21 cellular contexts compared by ENCODE assay signal in genomic region chr17:48901241-48901640, GRCh38. TPM values are rescaled to one million over a fixed set of nuclear protein-coding genes. Genes with fewer than 3 reads are reported as not detected.
DNase-seq lines count a peak whose midpoint lies in the region; ATAC-seq, FAIRE-seq and TF ChIP-seq lines count a peak whose summit lies in the region.
"Had no signal": no experiment of that assay in that cellular context is flagged by ENCODE, and none has a peak within 500 bp of the region (broad histone marks: within the 10 kb centered on the region; RNA-seq: fewer than 3 reads in every experiment).

No MANE protein-coding gene starts in this region.

- no peaks in the 10 kb centered on the region for H3K9me2 ChIP-seq in MM.1S (replicated peaks; ENCODE audit: insufficient read depth, low read length)

- POLR2A ChIA-PET in A549 (lab: Yijun Ruan, JAX) (no interaction called here), WTC11 (lab: Charles Lee) (interaction anchor here (0.5 to 1.8 kb wide), 2 partner anchors 9 to 103 kb away, joined by 7 to 13 read pairs; partner anchors contain the start of gene ATP5MC1), HepG2 (lab: Yijun Ruan, JAX) (interaction anchor here (0.8 to 2.4 kb wide), 3 partner anchors 9 to 167 kb away, joined by 4 to 16 read pairs (median 4); partner anchors contain the start of genes ATP5MC1 and SNF8)

- intact Hi-C loops in HepG2 (cut with micrococcal nuclease; ENCODE audit: unreplicated experiment) = no loop called here
- intact Hi-C loops in upper lobe of right lung (cut with DNase I) = no loop called here

- H3K27me3 Mint-ChIP-seq in WTC11 (ENCODE audit: low read depth) = no peaks in the 10 kb centered on the region
- H3K27me3 Mint-ChIP-seq: CD8-positive, alpha-beta memory T cell had no signal

- CTCF ChIA-PET in A549 (lab: Yijun Ruan, JAX) (interaction anchor here (0.9 to 5.0 kb wide), 5 partner anchors 9 to 131 kb away, joined by 4 to 32 read pairs (median 5); partner anchors contain the start of gene ATP5MC1), WTC11 (lab: Charles Lee) (no interaction called here), HepG2 (lab: Yijun Ruan, JAX; ENCODE audit: low intra/inter-chr PET ratio, low total read pairs) (no interaction called here)

- H3K27me3 ChIP-seq in HepG2 (ENCODE audit: control insufficient read depth in 1 of 2, insufficient read depth in 2 of 2, low read length in 2 of 2) (no peaks in the 10 kb centered on the region), upper lobe of right lung (no peaks in the 10 kb centered on the region), MM.1S (replicated peaks; ENCODE audit: insufficient read depth, low read length) (no peaks in the 10 kb centered on the region)
- H3K27me3 ChIP-seq: BLaER1 treated with 17β-estradiol and CSF1 and Interleukin-3, amounts not matched to agents 10 nM and 100 nM; MG63; Peyer's patch had no signal

- TF ChIP-seq EP300 in A549 (IDR thresholded peaks at IDR 0.05) = no peak
- no peak for TF ChIP-seq EP300 in HepG2 (IDR thresholded peaks at IDR 0.05; ENCODE audit: low read depth in 2 of 2, low read length in 2 of 2)
- TF ChIP-seq EP300 in HepG2 (CRISPR knock-in tag; IDR thresholded peaks at IDR 0.05; ENCODE audit: borderline replicate concordance) = no peak

- H3K4me1 ChIP-seq in A549 (peaks cover 27% of the 10 kb centered on the region), HepG2 (ENCODE audit: insufficient read depth, low read length) (peaks cover 47% of the 10 kb centered on the region), upper lobe of right lung (no peaks in the 10 kb centered on the region), MM.1S (ENCODE audit: low read length) (peaks cover 5% of the 10 kb centered on the region; the same call in 1 of the 2 replicates)
- H3K4me1 ChIP-seq: Peyer's patch had no signal

- H3K4me3 Mint-ChIP-seq in WTC11 = no peak overlapping the region
- H3K4me3 Mint-ChIP-seq: H9 had no signal

- peaks cover 1% of the 10 kb centered on the region; the same call in 1 of the 2 replicates for H3K36me3 Mint-ChIP-seq in WTC11

- H3K27ac Mint-ChIP-seq in WTC11 = no peak overlapping the region
- H3K27ac Mint-ChIP-seq: CD8-positive, alpha-beta memory T cell; H9 had no signal

- DNase-seq in A549 (ENCODE audit: low read depth in 1 of 2, low spot score in 1 of 2) = no peak
- DNase-seq in HTR-8/SVneo (ENCODE audit: insufficient read length, low spot score) = no peak
- DNase-seq in WTC11 (ENCODE audit: low spot score) = no peak
- DNase-seq in HepG2 (ENCODE audit: low spot score) = no peak
- no peak for DNase-seq in upper lobe of right lung
- DNase-seq in MM.1S = no peak
- DNase-seq: CD8-positive, alpha-beta memory T cell; DMS79; H9; IMR-90; Karpas-422; MG63; NCI-H1092; NCI-H2081 treated with DMSO at 0.1 percent for 48 hours; NCI-H2227 treated with DMSO at 0.1 percent for 48 hours; NCI-H510A treated with DMSO at 0.1 percent for 48 hours; NCI-H774; Peyer's patch; Right ventricle myocardium superior had no signal

- H3K4me1 Mint-ChIP-seq in WTC11 = no peaks in the 10 kb centered on the region
- H3K4me1 Mint-ChIP-seq: CD8-positive, alpha-beta memory T cell had no signal

- H3K27ac ChIP-seq in A549 (no peak overlapping the region), HepG2 (ENCODE audit: extremely low read length, insufficient read depth, low read length) (no peak overlapping the region), upper lobe of right lung (no peak overlapping the region), MM.1S (ENCODE audit: low read length) (no peak overlapping the region)
- H3K27ac ChIP-seq: BLaER1 treated with 17β-estradiol and CSF1 and Interleukin-3, amounts not matched to agents 10 nM and 100 nM; Peyer's patch had no signal

- 80% methylated on average over 1 of the region's 1 CpG for WGBS in A549 (ENCODE audit: missing lambda C conversion rate)
- 93% methylated on average over 1 of the region's 1 CpG for WGBS in HepG2 (ENCODE audit: low lambda C conversion rate)

- no peaks in the 10 kb centered on the region; the same call in 1 of the 2 replicates for H4K20me1 ChIP-seq in HepG2 (ENCODE audit: insufficient read depth, low read length)
- H4K20me1 ChIP-seq in MM.1S (ENCODE audit: insufficient read depth, low read length) = no peaks in the 10 kb centered on the region
- H4K20me1 ChIP-seq: BLaER1 treated with 17β-estradiol and CSF1 and Interleukin-3, amounts not matched to agents 10 nM and 100 nM had no signal

- no peaks in the 10 kb centered on the region for H3K9me3 Mint-ChIP-seq in WTC11
- H3K9me3 Mint-ChIP-seq: CD8-positive, alpha-beta memory T cell; H9 had no signal

- TF ChIP-seq POLR2A in A549 (IDR thresholded peaks at IDR 0.05; ENCODE audit: low read length) = no peak; the same call in 1 of the 2 replicates
- no peak; a peak in 1 of 4 replicates for TF ChIP-seq POLR2A in HepG2 (IDR thresholded peaks at IDR 0.05; ENCODE audit: insufficient read depth in 1 of 2, low read depth in 2 of 2, low read length in 2 of 2)

- no peaks in the 10 kb centered on the region for H3K9me3 ChIP-seq in A549
- H3K9me3 ChIP-seq in HepG2 (ENCODE audit: low read length) = no peaks in the 10 kb centered on the region
- no peaks in the 10 kb centered on the region for H3K9me3 ChIP-seq in upper lobe of right lung
- H3K9me3 ChIP-seq in MM.1S (replicated peaks; ENCODE audit: insufficient read depth, low read length) = no peaks in the 10 kb centered on the region
- H3K9me3 ChIP-seq: BLaER1 treated with 17β-estradiol and CSF1 and Interleukin-3, amounts not matched to agents 10 nM and 100 nM; MG63; Peyer's patch had no signal

- no peak overlapping the region for H3K4me3 ChIP-seq in A549
- H3K4me3 ChIP-seq in HepG2 (replicated peaks in 1 of 3; ENCODE audit: insufficient read depth in 1 of 3, low read depth in 2 of 3, low read length in 3 of 3) = no peak overlapping the region
- H3K4me3 ChIP-seq in upper lobe of right lung = no peak overlapping the region
- no peak overlapping the region for H3K4me3 ChIP-seq in MM.1S (ENCODE audit: low read length)
- H3K4me3 ChIP-seq: BLaER1 treated with 17β-estradiol and CSF1 and Interleukin-3, amounts not matched to agents 10 nM and 100 nM; MG63; Peyer's patch had no signal

- H3K79me2 ChIP-seq in HepG2 (ENCODE audit: insufficient read depth, low read length) = no peaks in the 10 kb centered on the region
- no peaks in the 10 kb centered on the region for H3K79me2 ChIP-seq in MM.1S (ENCODE audit: low read length)

- TF ChIP-seq CTCF in A549 (IDR thresholded peaks at IDR 0.05) = no peak
- TF ChIP-seq CTCF in WTC11 (IDR thresholded peaks at IDR 0.05) = no peak
- no peak for TF ChIP-seq CTCF in HepG2 (CRISPR knock-in tag; IDR thresholded peaks at IDR 0.05)
- TF ChIP-seq CTCF in upper lobe of right lung (IDR thresholded peaks at IDR 0.05) = no peak
- no peak for TF ChIP-seq CTCF in MM.1S (IDR thresholded peaks at IDR 0.05; ENCODE audit: low read length)

- BruUV-seq in HepG2 (replicated peaks; lab: Mats Ljungman, UMichigan) = no TSS peak

- in situ Hi-C loops in HepG2 (cut with HindIII; ENCODE audit: extremely low pct_ligation_motif_present, low pct_unique_long_range_greater_than_20kb) = no loop called here

- no peaks in the 10 kb centered on the region for H3F3A ChIP-seq in MM.1S (ENCODE audit: insufficient read depth, low read length)

- peaks cover 0 to 1% of the 10 kb centered on the region in 2 experiments; a peak in 2 of 5 replicates for H3K36me3 ChIP-seq in HepG2 (replicated peaks in 1 of 2; ENCODE audit: control insufficient read depth in 1 of 2, insufficient read depth in 2 of 2, low read length in 2 of 2)
- H3K36me3 ChIP-seq in upper lobe of right lung = peaks cover 6% of the 10 kb centered on the region
- no peaks in the 10 kb centered on the region; the same call in 1 of the 2 replicates for H3K36me3 ChIP-seq in MM.1S (replicated peaks; ENCODE audit: insufficient read depth, low read length)

- FAIRE-seq in A549 (lab: Jason Lieb, UNC) (no peak), HTR-8/SVneo (lab: Jason Lieb, UNC) (peak; percentile 72), HepG2 (lab: Jason Lieb, UNC) (no peak)

- H3K4me2 ChIP-seq in A549 (no peak overlapping the region), HepG2 (ENCODE audit: low read depth, low read length) (no peak overlapping the region), MM.1S (ENCODE audit: low read depth, low read length) (no peak overlapping the region)
- H3K4me2 ChIP-seq: BLaER1 treated with 17β-estradiol and CSF1 and Interleukin-3, amounts not matched to agents 10 nM and 100 nM had no signal

- H2AFZ ChIP-seq in HepG2 (ENCODE audit: low read length) = no peak overlapping the region
- no peak overlapping the region for H2AFZ ChIP-seq in MM.1S (ENCODE audit: low read length)

- no peak overlapping the region for H3K9ac ChIP-seq in HepG2 (ENCODE audit: insufficient read depth, low read depth, low read length)
- H3K9ac ChIP-seq in MM.1S (ENCODE audit: low read length) = no peak overlapping the region
- H3K9ac ChIP-seq: BLaER1 treated with 17β-estradiol and CSF1 and Interleukin-3, amounts not matched to agents 10 nM and 100 nM had no signal

- ATAC-seq in A549 (peak; percentile 17 to 44; a peak in 4 of 6 replicates), WTC11 (0 out of 2 replicates have a peak, but pooled peaks have one; percentile 29), HepG2 (peak; percentile 19; the same call in 2 of the 3 replicates), GM19324 (IDR thresholded peaks at IDR 0.05; ENCODE audit: low FRiP score, unreplicated experiment) (no peak), upper lobe of right lung (no peak)

- TF ChIP-seq RAD21 in A549 (conservative IDR thresholded peaks at IDR 0.05 in 1 of 2, IDR thresholded peaks at IDR 0.05 in 1 of 2) (no peak), HepG2 (CRISPR knock-in tag; IDR thresholded peaks at IDR 0.05) (no peak)

RNA-seq across cellular contexts. Expression of gene UBE2Z, which starts 7.0 kb away (rescaled TPM):
- 174 and 196 TPM in 2 replicates for polyA plus RNA-seq in A549 (2011; rRNA removed)
- polyA plus RNA-seq in A549 (2012; cell fraction: cytosol; rRNA removed) = 108 and 127 TPM in 2 replicates
- 71.6 and 111 TPM in 2 replicates for polyA plus RNA-seq in A549 (2012; cell fraction: nucleus; rRNA removed)
- polyA plus RNA-seq in A549 (2017; fragmentation: RNase III; extraction: RNeasy Plus Mini Kit Qiagen cat#74134 plus additional on column Dnase treatment) = 104 to 114 TPM (median 109 TPM) in 3 replicates
- polyA minus RNA-seq in A549 (2011; rRNA and poly(A)+ RNA removed) = 155 and 161 TPM in 2 replicates
- 65.1 to 69.7 TPM (median 68.4 TPM) in 3 replicates for total RNA-seq in WTC11 (2021)
- total RNA-seq in HepG2 (2016; rRNA removed; fragmentation: Illumina TruSeq; extraction: Trizol) = 63.2 and 72.7 TPM in 2 replicates
- total RNA-seq in HepG2 (2016; cell fraction: cytosol; rRNA removed; fragmentation: Illumina TruSeq; extraction: Trizol; ENCODE audit: low read depth) = 6.5 and 8.6 TPM in 2 replicates
- total RNA-seq in HepG2 (2016; cell fraction: insoluble cytoplasmic fraction; rRNA removed; fragmentation: Illumina TruSeq; extraction: Trizol) = 64.4 and 70.7 TPM in 2 replicates
- total RNA-seq in HepG2 (2016; cell fraction: membrane; rRNA removed; fragmentation: Illumina TruSeq; extraction: Trizol) = 30.2 and 35.3 TPM in 2 replicates
- total RNA-seq in HepG2 (2016; cell fraction: nucleus; rRNA removed; fragmentation: Illumina TruSeq; extraction: Trizol) = 38.7 and 45.5 TPM in 2 replicates
- 114 and 122 TPM in 2 replicates for polyA plus RNA-seq in HepG2 (2011; rRNA removed)
- polyA plus RNA-seq in HepG2 (2011; cell fraction: cytosol; rRNA removed) = 89.4 and 105 TPM in 2 replicates
- polyA plus RNA-seq in HepG2 (2011; cell fraction: nucleus; rRNA removed) = 79.9 and 99.5 TPM in 2 replicates
- 66.2 and 67.5 TPM in 2 replicates for polyA plus RNA-seq in HepG2 (2012)
- 5.4 and 5.9 TPM in 2 replicates for polyA plus RNA-seq in HepG2 (2016; cell fraction: cytosol; fragmentation: Illumina TruSeq; extraction: Trizol; ENCODE audit: low read depth)
- polyA plus RNA-seq in HepG2 (2016; cell fraction: insoluble cytoplasmic fraction; fragmentation: Illumina TruSeq; extraction: Trizol; ENCODE audit: low read depth) = 90.7 and 94.9 TPM in 2 replicates
- polyA plus RNA-seq in HepG2 (2016; cell fraction: membrane; fragmentation: Illumina TruSeq; extraction: Trizol; ENCODE audit: low read depth) = 19.1 and 21.6 TPM in 2 replicates
- polyA plus RNA-seq in HepG2 (2016; cell fraction: nucleus; fragmentation: Illumina TruSeq; extraction: Trizol; ENCODE audit: insufficient read depth, low read depth) = 66.3 and 76.8 TPM in 2 replicates
- polyA minus RNA-seq in HepG2 (2011; rRNA and poly(A)+ RNA removed; ENCODE audit: low replicate concordance) = 157 and 173 TPM in 2 replicates
- polyA minus RNA-seq in HepG2 (2011; cell fraction: cytosol; rRNA and poly(A)+ RNA removed) = 69.7 and 82.5 TPM in 2 replicates
- 97.2 and 106 TPM in 2 replicates for polyA minus RNA-seq in HepG2 (2011; cell fraction: nucleus; rRNA and poly(A)+ RNA removed)
- 61.3 TPM for total RNA-seq in upper lobe of right lung

RNA-seq across cellular contexts. Expression of gene ATP5MC1, which starts 8.7 kb away (rescaled TPM):
- polyA plus RNA-seq in A549 (2011; rRNA removed) = 287 and 394 TPM in 2 replicates
- 1,184 and 1,265 TPM in 2 replicates for polyA plus RNA-seq in A549 (2012; cell fraction: cytosol; rRNA removed)
- polyA plus RNA-seq in A549 (2012; cell fraction: nucleus; rRNA removed) = 1,009 and 1,026 TPM in 2 replicates
- 545 to 704 TPM (median 623 TPM) in 3 replicates for polyA plus RNA-seq in A549 (2017; fragmentation: RNase III; extraction: RNeasy Plus Mini Kit Qiagen cat#74134 plus additional on column Dnase treatment)
- 199 and 252 TPM in 2 replicates for polyA minus RNA-seq in A549 (2011; rRNA and poly(A)+ RNA removed)
- 141 to 156 TPM (median 144 TPM) in 3 replicates for total RNA-seq in WTC11 (2021)
- 206 and 210 TPM in 2 replicates for total RNA-seq in HepG2 (2016; rRNA removed; fragmentation: Illumina TruSeq; extraction: Trizol)
- total RNA-seq in HepG2 (2016; cell fraction: cytosol; rRNA removed; fragmentation: Illumina TruSeq; extraction: Trizol; ENCODE audit: low read depth) = 62.6 and 97.0 TPM in 2 replicates
- 216 and 223 TPM in 2 replicates for total RNA-seq in HepG2 (2016; cell fraction: insoluble cytoplasmic fraction; rRNA removed; fragmentation: Illumina TruSeq; extraction: Trizol)
- 52.5 and 70.5 TPM in 2 replicates for total RNA-seq in HepG2 (2016; cell fraction: membrane; rRNA removed; fragmentation: Illumina TruSeq; extraction: Trizol)
- total RNA-seq in HepG2 (2016; cell fraction: nucleus; rRNA removed; fragmentation: Illumina TruSeq; extraction: Trizol) = 83.0 and 89.8 TPM in 2 replicates
- 226 and 297 TPM in 2 replicates for polyA plus RNA-seq in HepG2 (2011; rRNA removed)
- 441 and 585 TPM in 2 replicates for polyA plus RNA-seq in HepG2 (2011; cell fraction: cytosol; rRNA removed)
- 85.2 and 126 TPM in 2 replicates for polyA plus RNA-seq in HepG2 (2011; cell fraction: nucleus; rRNA removed)
- 78.7 and 166 TPM in 2 replicates for polyA plus RNA-seq in HepG2 (2012)
- 101 and 126 TPM in 2 replicates for polyA plus RNA-seq in HepG2 (2016; cell fraction: cytosol; fragmentation: Illumina TruSeq; extraction: Trizol; ENCODE audit: low read depth)
- 326 and 350 TPM in 2 replicates for polyA plus RNA-seq in HepG2 (2016; cell fraction: insoluble cytoplasmic fraction; fragmentation: Illumina TruSeq; extraction: Trizol; ENCODE audit: low read depth)
- 65.9 and 83.1 TPM in 2 replicates for polyA plus RNA-seq in HepG2 (2016; cell fraction: membrane; fragmentation: Illumina TruSeq; extraction: Trizol; ENCODE audit: low read depth)
- 180 and 183 TPM in 2 replicates for polyA plus RNA-seq in HepG2 (2016; cell fraction: nucleus; fragmentation: Illumina TruSeq; extraction: Trizol; ENCODE audit: insufficient read depth, low read depth)
- 197 and 524 TPM in 2 replicates for polyA minus RNA-seq in HepG2 (2011; rRNA and poly(A)+ RNA removed; ENCODE audit: low replicate concordance)
- 36.3 and 46.5 TPM in 2 replicates for polyA minus RNA-seq in HepG2 (2011; cell fraction: cytosol; rRNA and poly(A)+ RNA removed)
- polyA minus RNA-seq in HepG2 (2011; cell fraction: nucleus; rRNA and poly(A)+ RNA removed) = 22.3 and 29.0 TPM in 2 replicates
- total RNA-seq in upper lobe of right lung = 39.8 TPM

RNA-seq across cellular contexts. Expression of gene SNF8, which starts 43.4 kb away (rescaled TPM):
- polyA plus RNA-seq in A549 (2011; rRNA removed) = 187 and 209 TPM in 2 replicates
- polyA plus RNA-seq in A549 (2012; cell fraction: cytosol; rRNA removed) = 368 and 375 TPM in 2 replicates
- 159 and 183 TPM in 2 replicates for polyA plus RNA-seq in A549 (2012; cell fraction: nucleus; rRNA removed)
- polyA plus RNA-seq in A549 (2017; fragmentation: RNase III; extraction: RNeasy Plus Mini Kit Qiagen cat#74134 plus additional on column Dnase treatment) = 298 to 323 TPM (median 320 TPM) in 3 replicates
- 162 TPM in 2 replicates for polyA minus RNA-seq in A549 (2011; rRNA and poly(A)+ RNA removed)
- 116 to 136 TPM (median 127 TPM) in 3 replicates for total RNA-seq in WTC11 (2021)
- 152 and 153 TPM in 2 replicates for total RNA-seq in HepG2 (2016; rRNA removed; fragmentation: Illumina TruSeq; extraction: Trizol)
- 379 and 415 TPM in 2 replicates for total RNA-seq in HepG2 (2016; cell fraction: cytosol; rRNA removed; fragmentation: Illumina TruSeq; extraction: Trizol; ENCODE audit: low read depth)
- total RNA-seq in HepG2 (2016; cell fraction: insoluble cytoplasmic fraction; rRNA removed; fragmentation: Illumina TruSeq; extraction: Trizol) = 132 and 156 TPM in 2 replicates
- 389 and 390 TPM in 2 replicates for total RNA-seq in HepG2 (2016; cell fraction: membrane; rRNA removed; fragmentation: Illumina TruSeq; extraction: Trizol)
- 78.5 and 80.0 TPM in 2 replicates for total RNA-seq in HepG2 (2016; cell fraction: nucleus; rRNA removed; fragmentation: Illumina TruSeq; extraction: Trizol)
- 98.6 and 114 TPM in 2 replicates for polyA plus RNA-seq in HepG2 (2011; rRNA removed)
- polyA plus RNA-seq in HepG2 (2011; cell fraction: cytosol; rRNA removed) = 124 and 143 TPM in 2 replicates
- polyA plus RNA-seq in HepG2 (2011; cell fraction: nucleus; rRNA removed) = 64.9 and 71.3 TPM in 2 replicates
- polyA plus RNA-seq in HepG2 (2012) = 70.9 and 75.1 TPM in 2 replicates
- polyA plus RNA-seq in HepG2 (2016; cell fraction: cytosol; fragmentation: Illumina TruSeq; extraction: Trizol; ENCODE audit: low read depth) = 660 and 736 TPM in 2 replicates
- polyA plus RNA-seq in HepG2 (2016; cell fraction: insoluble cytoplasmic fraction; fragmentation: Illumina TruSeq; extraction: Trizol; ENCODE audit: low read depth) = 201 and 220 TPM in 2 replicates
- 492 and 571 TPM in 2 replicates for polyA plus RNA-seq in HepG2 (2016; cell fraction: membrane; fragmentation: Illumina TruSeq; extraction: Trizol; ENCODE audit: low read depth)
- polyA plus RNA-seq in HepG2 (2016; cell fraction: nucleus; fragmentation: Illumina TruSeq; extraction: Trizol; ENCODE audit: insufficient read depth, low read depth) = 195 and 196 TPM in 2 replicates
- polyA minus RNA-seq in HepG2 (2011; rRNA and poly(A)+ RNA removed; ENCODE audit: low replicate concordance) = 77.3 and 128 TPM in 2 replicates
- polyA minus RNA-seq in HepG2 (2011; cell fraction: cytosol; rRNA and poly(A)+ RNA removed) = 24.9 and 39.6 TPM in 2 replicates
- 26.7 and 37.0 TPM in 2 replicates for polyA minus RNA-seq in HepG2 (2011; cell fraction: nucleus; rRNA and poly(A)+ RNA removed)
- total RNA-seq in upper lobe of right lung = 78.0 TPM

Comparison
In these comparisons a context has a peak if more than half of its experiments do, and no peak if none do; other contexts are left out.
1. ATAC-seq: peak in A549 (2 of 2), WTC11 (single experiment) and HepG2 (single experiment); none in GM19324 (single experiment) and upper lobe of right lung (single experiment).